11 cellular contexts compared by ENCODE assay signal in the genomic region with DNA sequence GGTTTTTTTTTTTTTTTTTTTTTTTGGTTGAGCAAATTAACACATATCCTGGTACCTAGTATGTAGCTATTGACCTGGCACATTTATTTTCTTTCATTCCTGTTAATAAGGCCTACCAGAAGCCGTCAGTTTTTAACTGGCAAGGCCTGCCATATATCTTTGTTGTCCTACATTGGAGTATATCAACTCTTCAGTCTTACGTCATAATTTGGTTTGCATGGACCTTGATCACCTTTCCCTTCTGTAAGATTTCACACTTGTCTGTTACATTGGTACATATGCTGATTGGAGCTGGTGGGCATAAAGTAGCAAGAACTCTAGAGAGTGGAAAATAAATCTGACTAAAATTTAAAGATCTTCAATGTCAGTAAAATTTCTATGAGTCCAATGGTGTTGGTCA.
"Had no signal": no experiment of that assay in that cellular context is flagged by ENCODE, and none has a peak within 500 bp of the region (broad histone marks: within the 10 kb centered on the region; RNA-seq: fewer than 3 reads in every experiment).

No MANE protein-coding gene starts in this region.

- ATAC-seq: GM23338, HCT116 had no signal

- H3K9me3 Mint-ChIP-seq: HFFc6 had no signal

- H3K27ac ChIP-seq: GM23248 had no signal

- H3K9ac ChIP-seq: GM23248 had no signal

- H3K27ac Mint-ChIP-seq: GM23338, H9, HFFc6 had no signal

- H2AFZ ChIP-seq: GM23248, GM23338 had no signal

- FAIRE-seq: H1, H54 had no signal

- H3K9me3 ChIP-seq: HAP-1 had no signal

- H3K4me2 ChIP-seq: GM23338 had no signal

- H3K36me3 ChIP-seq: HAP-1 had no signal

- H3K4me1 ChIP-seq: HAP-1 had no signal

- H3K4me3 Mint-ChIP-seq: GM23338, H9, HFFc6 had no signal

- H3K4me3 ChIP-seq: GM23248, GM23338, HAP-1 had no signal

- H3K4me1 Mint-ChIP-seq: GM23338 had no signal

- DNase-seq: GM23248, GOT3, H7, H9, HCEC 1CT, HFFc6 had no signal
